27 cellular contexts compared by ENCODE assay signal in the genomic region with DNA sequence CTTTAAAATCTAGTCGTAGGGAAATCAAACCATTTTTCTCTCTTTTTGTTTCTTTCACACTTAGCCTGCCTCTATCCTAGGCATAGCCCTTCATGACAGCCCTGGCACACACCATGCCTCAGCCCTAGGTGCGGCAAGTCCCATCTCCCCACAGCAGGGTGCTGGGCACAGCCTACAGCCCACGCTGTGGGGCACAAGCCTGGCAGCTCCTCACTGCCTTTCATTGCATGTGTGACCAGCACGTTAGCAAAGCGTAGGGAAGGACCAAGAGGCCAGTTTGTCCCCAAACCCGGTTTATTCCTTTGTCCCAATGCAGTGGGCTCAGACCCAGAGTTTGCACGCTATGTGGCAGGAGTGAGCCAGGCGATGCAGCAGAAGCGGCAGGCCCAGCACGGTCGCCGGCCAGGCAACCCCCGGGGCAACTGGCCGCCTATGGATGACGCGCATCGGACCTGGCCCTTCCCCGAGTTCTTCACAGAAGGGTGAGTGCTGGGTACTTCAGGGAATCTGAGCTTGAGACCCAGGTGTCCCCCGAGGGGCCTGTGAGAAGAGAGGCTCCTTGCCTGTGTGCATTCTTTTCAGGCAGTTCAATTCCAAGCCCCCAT.
"Had no signal": no experiment of that assay in that cellular context is flagged by ENCODE, and none has a peak within 500 bp of the region (broad histone marks: within the 10 kb centered on the region; RNA-seq: fewer than 3 reads in every experiment).

No MANE protein-coding gene starts in this region.

- H3K27me3 ChIP-seq: colonic mucosa, esophagus squamous epithelium, neutrophil, pancreas, right lobe of liver, tibial nerve, upper lobe of left lung had no signal

- ATAC-seq: left colon; lower lobe of right lung; natural killer cell; pancreas; right lobe of liver; stimulated activated naive B cell treated with anti-CD40 and anti-IgM and Interleukin-4, amounts not matched to agents 10 μg/mL and 1 μg/mL and 100 μg/mL, for 72 hours had no signal

- H3K4me3 Mint-ChIP-seq: dendritic cell treated with granulocyte-macrophage colony-stimulating factor and Interleukin-4, amounts not matched to agents 40 ng/mL and 50 ng/mL, for 4 days; endodermal cell; immature natural killer cell; natural killer cell; stimulated activated naive B cell treated with anti-CD40 and anti-IgM and Interleukin-4, amounts not matched to agents 10 μg/mL and 1 μg/mL and 100 μg/mL, for 72 hours; stimulated activated naive CD8-positive, alpha-beta T cell treated with anti-CD3 and anti-CD28 coated beads, Interleukin-15, Interleukin-2, amounts not matched to agents 100 ng/mL and 50 ng/mL, for 24 hours had no signal

- H3K27ac Mint-ChIP-seq: dendritic cell treated with granulocyte-macrophage colony-stimulating factor and Interleukin-4, amounts not matched to agents 40 ng/mL and 50 ng/mL, for 4 days; endodermal cell; natural killer cell; progenitor cell of endocrine pancreas; stimulated activated naive B cell treated with anti-CD40 and anti-IgM and Interleukin-4, amounts not matched to agents 10 μg/mL and 1 μg/mL and 100 μg/mL, for 72 hours; stimulated activated naive CD8-positive, alpha-beta T cell treated with anti-CD3 and anti-CD28 coated beads, Interleukin-15, Interleukin-2, amounts not matched to agents 100 ng/mL and 50 ng/mL, for 24 hours had no signal

- H3K4me1 ChIP-seq: colonic mucosa, esophagus squamous epithelium, lower lobe of right lung, tibial nerve, upper lobe of left lung had no signal

- H3K27me3 Mint-ChIP-seq: dendritic cell treated with granulocyte-macrophage colony-stimulating factor and Interleukin-4, amounts not matched to agents 40 ng/mL and 50 ng/mL, for 4 days; progenitor cell of endocrine pancreas; stimulated activated naive B cell treated with anti-CD40 and anti-IgM and Interleukin-4, amounts not matched to agents 10 μg/mL and 1 μg/mL and 100 μg/mL, for 72 hours; stimulated activated naive CD8-positive, alpha-beta T cell treated with anti-CD3 and anti-CD28 coated beads, Interleukin-15, Interleukin-2, amounts not matched to agents 100 ng/mL and 50 ng/mL, for 24 hours had no signal

- H3K27ac ChIP-seq: colonic mucosa, epithelial cell of prostate, esophagus squamous epithelium, left ventricle myocardium inferior, lower lobe of right lung, neutrophil, pancreas, right lobe of liver, thoracic aorta, tibial nerve, upper lobe of left lung had no signal

- H3K9me3 Mint-ChIP-seq: dendritic cell treated with granulocyte-macrophage colony-stimulating factor and Interleukin-4, amounts not matched to agents 40 ng/mL and 50 ng/mL, for 4 days; immature natural killer cell; natural killer cell; stimulated activated naive B cell treated with anti-CD40 and anti-IgM and Interleukin-4, amounts not matched to agents 10 μg/mL and 1 μg/mL and 100 μg/mL, for 72 hours; stimulated activated naive CD8-positive, alpha-beta T cell treated with anti-CD3 and anti-CD28 coated beads, Interleukin-15, Interleukin-2, amounts not matched to agents 100 ng/mL and 50 ng/mL, for 24 hours had no signal

- H3K4me1 Mint-ChIP-seq: endodermal cell had no signal

- H3K36me3 Mint-ChIP-seq: natural killer cell had no signal

- DNase-seq: colonic mucosa; effector CD8-positive, alpha-beta T cell; endodermal cell; esophagus squamous epithelium; foreskin melanocyte; hypothalamus; immature natural killer cell; islet precursor cell; kidney glomerular epithelial cell; left colon; left ventricle myocardium inferior; natural killer cell; small intestine; stimulated activated CD4-positive, alpha-beta T cell treated with anti-CD3 and anti-CD28 coated beads, Interleukin-15, amount 100 ng/mL, for 24 hours; stimulated activated CD4-positive, alpha-beta T cell treated with anti-CD3 and anti-CD28 coated beads, Interleukin-2, amount 100 ng/mL, for 48 hours; stimulated activated naive B cell treated with anti-CD40 and anti-IgM and Interleukin-4, amounts not matched to agents 10 μg/mL and 1 μg/mL and 100 μg/mL, for 72 hours; upper lobe of left lung had no signal

- H3K4me3 ChIP-seq: colonic mucosa, esophagus squamous epithelium, left ventricle myocardium inferior, lower lobe of right lung, pancreas, right lobe of liver, thoracic aorta, tibial nerve, upper lobe of left lung had no signal

- H3K9me3 ChIP-seq: colonic mucosa, left ventricle myocardium inferior, lower lobe of right lung, neutrophil, pancreas, right lobe of liver, thoracic aorta, tibial nerve, upper lobe of left lung had no signal
